17 cellular contexts compared by ENCODE assay signal in the genomic region with DNA sequence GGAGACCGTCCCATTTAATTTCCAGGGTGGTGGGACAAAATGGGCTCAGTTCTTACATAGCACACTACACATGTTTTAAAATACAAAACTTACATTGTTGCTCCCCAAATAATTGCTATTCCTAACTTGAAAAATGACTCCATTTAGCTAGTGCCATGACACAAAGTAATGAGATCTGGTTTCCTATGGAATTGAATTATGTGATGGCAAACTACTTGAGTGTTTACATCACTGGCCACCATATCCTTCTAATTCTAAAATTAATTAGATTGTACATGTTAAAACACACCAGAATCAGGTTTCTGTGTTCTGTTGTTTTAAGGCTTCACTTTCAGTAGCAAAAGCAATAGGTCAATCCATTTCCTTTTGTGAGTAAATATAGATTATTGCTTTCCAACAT. TPM values are rescaled to one million over a fixed set of nuclear protein-coding genes. Genes with fewer than 3 reads are reported as not detected.
A peak's percentile ranks its signal among the peaks of the same experiment; 100 is the strongest.
DNase-seq lines count a peak whose midpoint lies in the region; ATAC-seq and TF ChIP-seq lines count a peak whose summit lies in the region.
"Had no signal": no experiment of that assay in that cellular context is flagged by ENCODE, and none has a peak within 500 bp of the region (broad histone marks: within the 10 kb centered on the region; RNA-seq: fewer than 3 reads in every experiment).

No MANE protein-coding gene starts in this region.

- H3K4me2 ChIP-seq in Loucy (ENCODE audit: low read depth, low read length, poor library complexity, severe bottlenecking) (peak overlapping the region; percentile 17), neural progenitor cell (peak overlapping the region; percentile 58)
- H3K4me2 ChIP-seq: GM23338 had no signal

- H3K27me3 ChIP-seq in Loucy (ENCODE audit: insufficient read depth, low read length, poor library complexity, severe bottlenecking) (no peaks in the 10 kb centered on the region), neural progenitor cell (no peaks in the 10 kb centered on the region)

- peaks cover 5% of the 10 kb centered on the region for H3K36me3 Mint-ChIP-seq in brain
- no peaks in the 10 kb centered on the region for H3K36me3 Mint-ChIP-seq in neural progenitor cell

- no peak overlapping the region for H3K4me3 ChIP-seq in Loucy (ENCODE audit: low read length, poor library complexity, severe bottlenecking)
- peak overlapping the region; percentile 5 for H3K4me3 ChIP-seq in neural progenitor cell
- H3K4me3 ChIP-seq: GM12878, GM23338 had no signal

- H3K9me2 ChIP-seq in Loucy (replicated peaks; ENCODE audit: low read depth, low read length), result no peaks in the 10 kb centered on the region

- H3K9me3 Mint-ChIP-seq in brain (peaks cover 0 to 6% (median 0%) of the 10 kb centered on the region in 5 experiments), neural progenitor cell (no peaks in the 10 kb centered on the region)
- H3K9me3 Mint-ChIP-seq: GM23338 had no signal

- H3K27me3 Mint-ChIP-seq in brain (no peaks in the 10 kb centered on the region), neural progenitor cell (ENCODE audit: insufficient read depth, low read depth) (no peaks in the 10 kb centered on the region)

- H3K4me1 Mint-ChIP-seq in brain, result peaks cover 70% of the 10 kb centered on the region
- peaks cover 19% of the 10 kb centered on the region for H3K4me1 Mint-ChIP-seq in neural progenitor cell

- H3K4me1 ChIP-seq in Loucy (ENCODE audit: insufficient read depth, low read length, poor library complexity, severe bottlenecking) (peaks cover 21% of the 10 kb centered on the region), neural progenitor cell (peaks cover 26% of the 10 kb centered on the region)

- H2AFZ ChIP-seq in Loucy (ENCODE audit: low read length), result no peak overlapping the region
- no peak overlapping the region for H2AFZ ChIP-seq in neural progenitor cell (replicated peaks)
- H2AFZ ChIP-seq: GM23338 had no signal

- H3K27ac ChIP-seq in 22Rv1 (peak overlapping the region; percentile 23), neural progenitor cell (peak overlapping the region; percentile 69)

- H3F3A ChIP-seq in Loucy (ENCODE audit: low read depth), result no peaks in the 10 kb centered on the region
- H3F3A ChIP-seq in neural progenitor cell (ENCODE audit: low read depth), result peaks cover 24% of the 10 kb centered on the region

- H3K36me3 ChIP-seq in Loucy (ENCODE audit: insufficient read depth, low read length) (no peaks in the 10 kb centered on the region), neural progenitor cell (no peaks in the 10 kb centered on the region)

- TF ChIP-seq CTCF in 22Rv1 (IDR thresholded peaks at IDR 0.05), result no peak
- no peak for TF ChIP-seq CTCF in Loucy (conservative IDR thresholded peaks at IDR 0.05; ENCODE audit: low read length)
- no peak for TF ChIP-seq CTCF in brain (conservative IDR thresholded peaks at IDR 0.05)
- no peak for TF ChIP-seq CTCF in neural progenitor cell (IDR thresholded peaks at IDR 0.05)

- H3K9me3 ChIP-seq in Loucy (ENCODE audit: insufficient read depth, low read depth, low read length) (no peaks in the 10 kb centered on the region), neural progenitor cell (ENCODE audit: low read depth) (no peaks in the 10 kb centered on the region)

- peak overlapping the region in 2 of 5 experiments; percentile 30 to 75 for H3K4me3 Mint-ChIP-seq in brain
- no peak overlapping the region for H3K4me3 Mint-ChIP-seq in neural progenitor cell
- H3K4me3 Mint-ChIP-seq: GM23338 had no signal

- DNase-seq in neural progenitor cell (ENCODE audit: low spot score), result no peak
- no peak for DNase-seq in NCI-H2196 (lab: John Stamatoyannopoulos, UW; ENCODE audit: unreplicated experiment)
- no peak for DNase-seq in SIG-M5 treated with dmso at 0.1 percent for 504 hours (lab: John Stamatoyannopoulos, UW; ENCODE audit: unreplicated experiment)
- no peak for DNase-seq in iPS-NIHi7 (ENCODE audit: extremely low spot score)
- DNase-seq: C1 segment of cervical spinal cord, GDM1, KBM-7, NCI-H1092 treated with DMSO at 0.1 percent for 48 hours, NCI-H1694, PC-3 had no signal

- ATAC-seq in HG02610 (IDR thresholded peaks at IDR 0.05; ENCODE audit: unreplicated experiment), result no peak
- ATAC-seq: GM12878, HCT116 had no signal

- H3K79me2 ChIP-seq in Loucy (ENCODE audit: insufficient read depth, low read length) (peaks cover 68% of the 10 kb centered on the region), neural progenitor cell (ENCODE audit: low read depth) (peaks cover 93% of the 10 kb centered on the region)

- H4K20me1 ChIP-seq in Loucy (ENCODE audit: insufficient read depth, low read length, poor library complexity, severe bottlenecking), result peaks cover 9% of the 10 kb centered on the region
- peaks cover 24% of the 10 kb centered on the region for H4K20me1 ChIP-seq in neural progenitor cell (ENCODE audit: low read depth)

- H3K27ac Mint-ChIP-seq in brain (peak overlapping the region in 3 of 5 experiments; percentile 34 to 96 (median 90)), neural progenitor cell (no peak overlapping the region)
- H3K27ac Mint-ChIP-seq: GM23338 had no signal

- no peak overlapping the region for H3K9ac ChIP-seq in Loucy (ENCODE audit: low read depth, low read length, poor library complexity, severe bottlenecking)
- H3K9ac ChIP-seq in neural progenitor cell, result no peak overlapping the region

RNA-seq across cellular contexts. Expression of gene PSME3IP1, which starts 6.4 kb away (rescaled TPM):
- 208 TPM for polyA plus RNA-seq in brain (ENCODE audit: insufficient read depth, low read depth, low replicate concordance)
- 106 and 184 TPM in 2 replicates for total RNA-seq in neural progenitor cell (ENCODE audit: low replicate concordance)

RNA-seq across cellular contexts. Expression of gene RSPRY1, which starts 6.7 kb away (rescaled TPM):
- 22.6 TPM for polyA plus RNA-seq in brain (ENCODE audit: insufficient read depth, low read depth, low replicate concordance)
- total RNA-seq in neural progenitor cell (ENCODE audit: low replicate concordance), result 46.6 and 49.2 TPM in 2 replicates
